In the genomic region with DNA sequence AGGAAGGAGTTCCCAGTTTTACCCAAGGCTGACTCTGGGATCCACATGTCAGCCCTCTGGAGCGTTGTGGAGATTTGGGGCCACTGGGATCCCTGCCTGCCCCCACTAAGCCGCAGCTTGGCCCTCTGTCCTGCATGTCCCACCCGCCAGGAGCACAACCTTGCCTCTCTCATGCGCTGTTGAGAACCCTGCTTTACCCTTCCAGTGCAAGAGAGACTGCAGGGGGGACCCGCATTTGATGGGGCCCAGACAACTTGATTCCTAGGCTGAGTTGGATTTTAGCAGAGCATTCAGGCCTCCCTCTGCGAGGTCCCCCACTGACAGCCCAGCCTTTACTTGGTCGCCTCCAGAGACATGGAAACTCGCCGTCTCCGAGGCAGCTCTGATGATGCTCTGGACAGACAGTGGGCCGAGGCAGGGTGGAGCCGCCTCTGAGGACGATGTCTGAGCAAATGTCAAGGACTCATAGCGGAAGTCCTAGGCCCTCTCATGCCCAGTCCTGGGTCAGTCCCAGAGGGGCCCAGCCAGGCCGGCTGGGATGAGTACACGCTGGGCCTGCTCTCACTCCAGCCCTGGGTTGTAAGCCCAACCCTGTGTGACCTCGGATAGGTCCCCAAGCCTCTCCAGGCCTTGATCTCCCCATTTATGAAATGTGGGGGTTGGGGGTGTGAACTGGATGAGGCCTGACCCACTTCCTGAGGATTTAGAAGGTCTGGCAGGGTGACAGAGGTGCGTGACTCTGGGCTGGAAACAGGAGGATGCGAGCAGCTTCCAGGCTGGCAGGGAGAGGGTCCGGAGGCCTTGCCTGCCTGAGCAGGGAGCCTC, we compare ENCODE assay signal across 12 cellular contexts. TPM values are rescaled to one million over a fixed set of nuclear protein-coding genes. Genes with fewer than 3 reads are reported as not detected.
A peak's percentile ranks its signal among the peaks of the same experiment; 100 is the strongest.
DNase-seq lines count a peak whose midpoint lies in the region; ATAC-seq and TF ChIP-seq lines count a peak whose summit lies in the region.
"Had no signal": no experiment of that assay in that cellular context is flagged by ENCODE, and none has a peak within 500 bp of the region (broad histone marks: within the 10 kb centered on the region; RNA-seq: fewer than 3 reads in every experiment).

No MANE protein-coding gene starts in this region.

- H3K9me3 ChIP-seq in mucosa of descending colon (no peaks in the 10 kb centered on the region), thoracic aorta (no peaks in the 10 kb centered on the region)
- H3K9me3 ChIP-seq: uterus had no signal

- H3K9me3 Mint-ChIP-seq in activated CD8-positive, alpha-beta memory T cell treated with anti-CD3 and anti-CD28 coated beads, Interleukin-2, amount 10 ng/mL, durations not matched to agents 7 days and 5 days (ENCODE audit: low read depth), result no peaks in the 10 kb centered on the region
- H3K9me3 Mint-ChIP-seq in activated T-helper 17 cell treated with anti-CD3 and anti-CD28 coated beads, Interleukin-2, amount 50 U/mL, for 72 hours, result peaks cover 9% of the 10 kb centered on the region

- H3K4me3 ChIP-seq in mucosa of descending colon, result no peak overlapping the region
- H3K4me3 ChIP-seq in thoracic aorta, result peak overlapping the region; percentile 12
- H3K4me3 ChIP-seq: uterus had no signal

- TF ChIP-seq CTCF in mucosa of descending colon (IDR thresholded peaks at IDR 0.05), result no peak
- TF ChIP-seq CTCF in thoracic aorta (IDR thresholded peaks at IDR 0.05), result no peak

- H3K27ac Mint-ChIP-seq in activated CD8-positive, alpha-beta memory T cell treated with anti-CD3 and anti-CD28 coated beads, Interleukin-2, amount 10 ng/mL, durations not matched to agents 7 days and 5 days, result no peak overlapping the region
- H3K27ac Mint-ChIP-seq in activated T-helper 17 cell treated with anti-CD3 and anti-CD28 coated beads, Interleukin-2, amount 50 U/mL, for 72 hours, result no peak overlapping the region

- H3K4me1 ChIP-seq in mucosa of descending colon (ENCODE audit: low read depth) (no peaks in the 10 kb centered on the region), thoracic aorta (ENCODE audit: control insufficient read depth in 1 of 2, low read depth in 2 of 2) (no peaks in the 10 kb centered on the region)
- H3K4me1 ChIP-seq: uterus had no signal

- CTCF ChIA-PET in activated CD8-positive, alpha-beta memory T cell treated with anti-CD3 and anti-CD28 coated beads, Interleukin-2, amount 10 ng/mL, durations not matched to agents 7 days and 5 days (lab: Charles Lee), result interaction anchor here (1.1 to 2.6 kb wide), 9 partner anchors 10 to 332 kb away, joined by 3 to 9 read pairs (median 4); no protein-coding TSS in a partner anchor

- peaks cover 40% of the 10 kb centered on the region for H3K4me1 Mint-ChIP-seq in activated CD8-positive, alpha-beta memory T cell treated with anti-CD3 and anti-CD28 coated beads, Interleukin-2, amount 10 ng/mL, durations not matched to agents 7 days and 5 days
- H3K4me1 Mint-ChIP-seq in activated T-helper 17 cell treated with anti-CD3 and anti-CD28 coated beads, Interleukin-2, amount 50 U/mL, for 72 hours, result peaks cover 26% of the 10 kb centered on the region

- H3K27me3 Mint-ChIP-seq in activated CD8-positive, alpha-beta memory T cell treated with anti-CD3 and anti-CD28 coated beads, Interleukin-2, amount 10 ng/mL, durations not matched to agents 7 days and 5 days, result no peaks in the 10 kb centered on the region
- H3K27me3 Mint-ChIP-seq in activated T-helper 17 cell treated with anti-CD3 and anti-CD28 coated beads, Interleukin-2, amount 50 U/mL, for 72 hours, result no peaks in the 10 kb centered on the region

- ATAC-seq in activated CD8-positive, alpha-beta memory T cell treated with anti-CD3 and anti-CD28 coated beads, Interleukin-2, amount 10 ng/mL, durations not matched to agents 7 days and 5 days, result peak; percentile 51
- peak; percentile 52 for ATAC-seq in activated T-helper 17 cell treated with anti-CD3 and anti-CD28 coated beads, Interleukin-2, amount 50 U/mL, for 72 hours (replicated peaks)
- ATAC-seq in mucosa of descending colon (peak; percentile 33), thoracic aorta (ENCODE audit: insufficient number of reproducible peaks, low FRiP score, low read depth) (no peak), HG03520 (IDR thresholded peaks at IDR 0.05; ENCODE audit: unreplicated experiment) (no peak)

- intact Hi-C loops in mucosa of descending colon (cut with DNase I, micrococcal nuclease), result no loop called here

- no peak overlapping the region for H3K4me3 Mint-ChIP-seq in activated CD8-positive, alpha-beta memory T cell treated with anti-CD3 and anti-CD28 coated beads, Interleukin-2, amount 10 ng/mL, durations not matched to agents 7 days and 5 days
- H3K4me3 Mint-ChIP-seq in activated T-helper 17 cell treated with anti-CD3 and anti-CD28 coated beads, Interleukin-2, amount 50 U/mL, for 72 hours, result no peak overlapping the region

- peak; percentile 61 for DNase-seq in activated CD8-positive, alpha-beta memory T cell treated with anti-CD3 and anti-CD28 coated beads, Interleukin-2, amount 10 ng/mL, durations not matched to agents 7 days and 5 days
- DNase-seq in activated CD8-positive, alpha-beta memory T cell treated with anti-CD3 and anti-CD28 coated beads, Interleukin-2, amount 50 U/mL, for 4 hours, result no peak
- DNase-seq in mucosa of descending colon (no peak), thoracic aorta (ENCODE audit: low spot score) (no peak), germinal center (ENCODE audit: low spot score) (no peak), NCI-H82 (lab: John Stamatoyannopoulos, UW) (no peak)
- DNase-seq: DMS53, midbrain, NCI-H446 treated with DMSO at 0.1 percent for 48 hours, uterus had no signal

- no peak overlapping the region for H3K27ac ChIP-seq in thoracic aorta
- H3K27ac ChIP-seq: uterus had no signal

- H3K36me3 ChIP-seq in mucosa of descending colon (ENCODE audit: low read depth), result no peaks in the 10 kb centered on the region
- H3K36me3 ChIP-seq in thoracic aorta, result no peaks in the 10 kb centered on the region
- H3K36me3 ChIP-seq: uterus had no signal

- peaks cover 23% of the 10 kb centered on the region for H3K36me3 Mint-ChIP-seq in activated CD8-positive, alpha-beta memory T cell treated with anti-CD3 and anti-CD28 coated beads, Interleukin-2, amount 10 ng/mL, durations not matched to agents 7 days and 5 days
- no peaks in the 10 kb centered on the region for H3K36me3 Mint-ChIP-seq in activated T-helper 17 cell treated with anti-CD3 and anti-CD28 coated beads, Interleukin-2, amount 50 U/mL, for 72 hours (ENCODE audit: low read depth)

- no peaks in the 10 kb centered on the region for H3K27me3 ChIP-seq in thoracic aorta (replicated peaks; ENCODE audit: insufficient read depth)
- H3K27me3 ChIP-seq: uterus had no signal

RNA-seq across cellular contexts. Expression of gene CD5, which starts 0.6 kb away (rescaled TPM):
- 100 to 1,000 TPM; 134 to 152 TPM for total RNA-seq in activated CD8-positive, alpha-beta memory T cell treated with anti-CD3 and anti-CD28 coated beads, Interleukin-2, amount 10 ng/mL, durations not matched to agents 7 days and 5 days
- 100 to 1,000 TPM; 231 to 476 TPM for total RNA-seq in activated T-helper 17 cell treated with anti-CD3 and anti-CD28 coated beads, Interleukin-2, amount 50 U/mL, for 72 hours
- total RNA-seq in mucosa of descending colon (1 to 10 TPM; 1.2 to 3.4 (median 1.5) TPM), thoracic aorta (1 to 10 TPM in 1 of 2 donors, not detected in 1; 1.6 TPM)

RNA-seq across cellular contexts. Expression of gene VPS37C, which starts 58.3 kb away (rescaled TPM):
- total RNA-seq in activated CD8-positive, alpha-beta memory T cell treated with anti-CD3 and anti-CD28 coated beads, Interleukin-2, amount 10 ng/mL, durations not matched to agents 7 days and 5 days, result 1 to 10 TPM; 5.4 to 5.6 TPM
- 10 to 100 TPM in 1 of 2 donors, 1 to 10 TPM in 1; 9.7 to 14.5 TPM for total RNA-seq in activated T-helper 17 cell treated with anti-CD3 and anti-CD28 coated beads, Interleukin-2, amount 50 U/mL, for 72 hours
- total RNA-seq in mucosa of descending colon (10 to 100 TPM; 28.5 to 30.8 (median 28.5) TPM), thoracic aorta (10 to 100 TPM; 23.0 to 32.7 TPM)

Comparison
In these comparisons a context has a peak if more than half of its experiments do, and no peak if none do; other contexts are left out.
1. ATAC-seq: peak in activated CD8-positive, alpha-beta memory T cell treated with anti-CD3 and anti-CD28 coated beads, Interleukin-2, amount 10 ng/mL, durations not matched to agents 7 days and 5 days (single experiment), activated T-helper 17 cell treated with anti-CD3 and anti-CD28 coated beads, Interleukin-2, amount 50 U/mL, for 72 hours (single experiment) and mucosa of descending colon (single experiment); none in thoracic aorta (single experiment) and HG03520 (single experiment).
2. RNA of gene CD5, which starts 0.6 kb away (total RNA-seq): 231 to 476 TPM in activated T-helper 17 cell treated with anti-CD3 and anti-CD28 coated beads, Interleukin-2, amount 50 U/mL, for 72 hours and 134 to 152 TPM in activated CD8-positive, alpha-beta memory T cell treated with anti-CD3 and anti-CD28 coated beads, Interleukin-2, amount 10 ng/mL, durations not matched to agents 7 days and 5 days; 1.6 TPM in thoracic aorta and 1.2 to 3.4 TPM in mucosa of descending colon; every median in the first group is over 10 times any median in the second.